ENCODE assay signal across 14 cellular contexts in genomic region chr7:88141025-88141424, GRCh38.
A peak's percentile ranks its signal among the peaks of the same experiment; 100 is the strongest.
DNase-seq lines count a peak whose midpoint lies in the region; TF ChIP-seq lines count a peak whose summit lies in the region.
"Had no signal": no experiment of that assay in that cellular context is flagged by ENCODE, and none has a peak within 500 bp of the region (broad histone marks: within the 10 kb centered on the region; RNA-seq: fewer than 3 reads in every experiment).

No MANE protein-coding gene starts in this region.

- no peak overlapping the region for H2BK5ac ChIP-seq in H9 (ENCODE audit: insufficient read length, low read length)

- no peaks in the 10 kb centered on the region for H3K23me2 ChIP-seq in H9 (ENCODE audit: insufficient read length, low read depth, low read length, poor library complexity, severe bottlenecking)

- no peaks in the 10 kb centered on the region for H3K79me1 ChIP-seq in H9 (ENCODE audit: insufficient read depth, low read depth, low read length, poor library complexity, severe bottlenecking)

- H3K36me3 Mint-ChIP-seq in H9 (ENCODE audit: insufficient read depth in 1 of 3, low read depth in 3 of 3), result no peaks in the 10 kb centered on the region
- H3K36me3 Mint-ChIP-seq: activated CD4-positive, alpha-beta memory T cell treated with anti-CD3 and anti-CD28 coated beads for 36 hours had no signal

- no peak overlapping the region for H3K4ac ChIP-seq in H9 (ENCODE audit: low read depth, low read length)

- no peaks in the 10 kb centered on the region for H3K36me3 ChIP-seq in SK-N-MC (ENCODE audit: insufficient read depth, low read length)
- H3K36me3 ChIP-seq in hepatocyte (replicated peaks; ENCODE audit: insufficient read depth, low read depth), result no peaks in the 10 kb centered on the region
- H3K36me3 ChIP-seq in prostate gland, result no peaks in the 10 kb centered on the region

- TF ChIP-seq POLR2A in prostate gland (IDR thresholded peaks at IDR 0.05), result no peak

- H3K27me3 Mint-ChIP-seq in H9 (ENCODE audit: low read depth), result no peaks in the 10 kb centered on the region
- H3K27me3 Mint-ChIP-seq: activated CD4-positive, alpha-beta memory T cell treated with anti-CD3 and anti-CD28 coated beads for 36 hours had no signal

- H2BK15ac ChIP-seq in H9 (ENCODE audit: low read depth, low read length), result no peak overlapping the region

- H3T11ph ChIP-seq in H9 (ENCODE audit: low read length), result no peak overlapping the region

- no peak overlapping the region for H3K4me3 Mint-ChIP-seq in H9
- H3K4me3 Mint-ChIP-seq: activated CD4-positive, alpha-beta memory T cell treated with anti-CD3 and anti-CD28 coated beads for 36 hours; HFFc6 had no signal

- H3K4me1 Mint-ChIP-seq in H9, result 0 out of 4 replicates have a peak, but pooled peaks cover 4% of the 10 kb centered on the region in 2 experiments

- no peak overlapping the region for H3K56ac ChIP-seq in H9 (ENCODE audit: insufficient read length, low read depth, low read length)

- no peaks in the 10 kb centered on the region for H3K9me3 Mint-ChIP-seq in H9
- H3K9me3 Mint-ChIP-seq: activated CD4-positive, alpha-beta memory T cell treated with anti-CD3 and anti-CD28 coated beads for 36 hours; HFFc6 had no signal

- DNase-seq in H9, result no peak
- no peak for DNase-seq in SK-N-MC (ENCODE audit: low read depth, low spot score)
- peak; percentile 52 for DNase-seq in hepatocyte (ENCODE audit: low spot score)
- DNase-seq in prostate gland (ENCODE audit: low spot score), result peak; percentile 37
- DNase-seq in SHP77 (lab: John Stamatoyannopoulos, UW), result no peak
- DNase-seq in inferior parietal cortex (ENCODE audit: extremely low spot score), result no peak
- DNase-seq in T1000 (lab: John Stamatoyannopoulos, UW), result no peak
- DNase-seq in NAMALWA (ENCODE audit: low spot score), result no peak
- DNase-seq: activated CD4-positive, alpha-beta memory T cell treated with anti-CD3 and anti-CD28 coated beads for 36 hours; AML-193; HFFc6; NCI-H1417 treated with DMSO at 0.1 percent for 48 hours; stimulated activated CD4-positive, alpha-beta T cell treated with anti-CD3 and anti-CD28 coated beads, Interleukin-15, amount 100 ng/mL, for 24 hours; testis had no signal

- intact Hi-C loops in prostate gland (cut with DNase I), result no loop called here

- H3K27ac Mint-ChIP-seq in H9, result peak overlapping the region in 2 of 3 experiments; percentile 84 to 96; a peak in 4 of 7 replicates
- H3K27ac Mint-ChIP-seq: activated CD4-positive, alpha-beta memory T cell treated with anti-CD3 and anti-CD28 coated beads for 36 hours; HFFc6 had no signal

- H4K20me1 ChIP-seq in H9 (ENCODE audit: control insufficient read depth, insufficient read depth, insufficient read length) (no peaks in the 10 kb centered on the region), hepatocyte (ENCODE audit: insufficient read depth, poor library complexity, severe bottlenecking) (no peaks in the 10 kb centered on the region)

- H4K5ac ChIP-seq in H9 (ENCODE audit: insufficient read length, low read depth, low read length), result no peak overlapping the region

- H3K27me3 ChIP-seq in H9 (ENCODE audit: insufficient read depth, low read length) (no peaks in the 10 kb centered on the region), hepatocyte (no peaks in the 10 kb centered on the region), prostate gland (replicated peaks; ENCODE audit: insufficient read depth) (no peaks in the 10 kb centered on the region)
- H3K27me3 ChIP-seq: testis had no signal

- WGBS in H9 (ENCODE audit: extremely low coverage, insufficient read length, low lambda C conversion rate), result no CpG with 5 or more reads among the region's 2 CpGs
- 6% methylated on average over 2 of the region's 2 CpGs for WGBS in hepatocyte (ENCODE audit: low lambda C conversion rate, missing lambda C conversion rate)
- WGBS in prostate gland, result 14% methylated on average over 2 of the region's 2 CpGs

- H2BK20ac ChIP-seq in H9 (ENCODE audit: low read depth, low read length, poor library complexity, severe bottlenecking), result no peak overlapping the region

- H3K18ac ChIP-seq in H9 (ENCODE audit: insufficient read length, low read depth, low read length), result no peak overlapping the region

- no peak overlapping the region for H3K23ac ChIP-seq in H9 (ENCODE audit: insufficient read length, low read depth, low read length)

- no peaks in the 10 kb centered on the region; the same call in 1 of the 2 replicates for H3K4me1 ChIP-seq in H9 (ENCODE audit: insufficient read depth, low read length)
- no peaks in the 10 kb centered on the region for H3K4me1 ChIP-seq in hepatocyte (ENCODE audit: insufficient read depth)
- H3K4me1 ChIP-seq in prostate gland (replicated peaks), result no peaks in the 10 kb centered on the region
- H3K4me1 ChIP-seq: testis had no signal

- H2BK12ac ChIP-seq in H9 (ENCODE audit: insufficient read length, low read depth, low read length), result no peak overlapping the region

- no peak overlapping the region for H3K14ac ChIP-seq in H9 (ENCODE audit: insufficient read depth, low read length)

- no peaks in the 10 kb centered on the region for H3K79me2 ChIP-seq in H9 (ENCODE audit: insufficient read depth, low read length)
- H3K79me2 ChIP-seq in hepatocyte, result no peaks in the 10 kb centered on the region

- H3K9me3 ChIP-seq in H9 (ENCODE audit: control insufficient read depth, low read depth, low read length) (no peaks in the 10 kb centered on the region), SK-N-MC (ENCODE audit: low read depth, low read length) (no peaks in the 10 kb centered on the region), hepatocyte (ENCODE audit: low read depth) (no peaks in the 10 kb centered on the region), prostate gland (no peaks in the 10 kb centered on the region)
- H3K9me3 ChIP-seq: testis had no signal

- H3K27ac ChIP-seq in H9 (ENCODE audit: insufficient read length, low read depth, low read length) (no peak overlapping the region), SK-N-MC (peak overlapping the region; percentile 45; the same call in 1 of the 2 replicates), hepatocyte (peak overlapping the region; percentile 46), prostate gland (no peak overlapping the region)
- H3K27ac ChIP-seq: testis had no signal

- no peaks in the 10 kb centered on the region for H3K9me2 ChIP-seq in hepatocyte (replicated peaks; ENCODE audit: insufficient read depth)

- TF ChIP-seq CTCF in H9 (conservative IDR thresholded peaks at IDR 0.05), result no peak
- TF ChIP-seq CTCF in hepatocyte (IDR thresholded peaks at IDR 0.05; ENCODE audit: poor library complexity), result no peak
- no peak for TF ChIP-seq CTCF in prostate gland (IDR thresholded peaks at IDR 0.05)

- H2AK5ac ChIP-seq in H9 (ENCODE audit: insufficient read length, low read length), result no peak overlapping the region

- H4K8ac ChIP-seq in H9 (replicated peaks; ENCODE audit: insufficient read length, low read depth, low read length), result no peak overlapping the region

- H2AFZ ChIP-seq in H9 (ENCODE audit: low read length) (no peak overlapping the region), hepatocyte (no peak overlapping the region)

- H2BK120ac ChIP-seq in H9 (ENCODE audit: low read depth, low read length, poor library complexity, severe bottlenecking), result no peak overlapping the region

- H3K9ac ChIP-seq in H9 (ENCODE audit: extremely low read depth, insufficient read length, low read length), result no peak overlapping the region
- no peak overlapping the region for H3K9ac ChIP-seq in SK-N-MC (ENCODE audit: insufficient read length)

- H3K4me3 ChIP-seq in SK-N-MC (peak overlapping the region; percentile 43; the same call in 1 of the 2 replicates), hepatocyte (no peak overlapping the region), prostate gland (no peak overlapping the region)
- H3K4me3 ChIP-seq: testis had no signal

- H3K4me2 ChIP-seq in H9 (ENCODE audit: insufficient read depth, insufficient read length, low read length) (no peak overlapping the region), hepatocyte (peak overlapping the region; percentile 59)

- H4K91ac ChIP-seq in H9 (ENCODE audit: insufficient read length, low read depth, low read length), result no peak overlapping the region

Comparison
In these comparisons a context has a peak if more than half of its experiments do, and no peak if none do; other contexts are left out.
1. DNase-seq: peak in hepatocyte (single experiment) and prostate gland (single experiment); none in H9 (single experiment), SK-N-MC (single experiment), SHP77 (0 of 2), inferior parietal cortex (single experiment), T1000 (single experiment) and NAMALWA (single experiment).
2. H3K27ac ChIP-seq: peak in SK-N-MC (single experiment) and hepatocyte (single experiment); none in H9 (single experiment) and prostate gland (0 of 2).